In the genomic region with DNA sequence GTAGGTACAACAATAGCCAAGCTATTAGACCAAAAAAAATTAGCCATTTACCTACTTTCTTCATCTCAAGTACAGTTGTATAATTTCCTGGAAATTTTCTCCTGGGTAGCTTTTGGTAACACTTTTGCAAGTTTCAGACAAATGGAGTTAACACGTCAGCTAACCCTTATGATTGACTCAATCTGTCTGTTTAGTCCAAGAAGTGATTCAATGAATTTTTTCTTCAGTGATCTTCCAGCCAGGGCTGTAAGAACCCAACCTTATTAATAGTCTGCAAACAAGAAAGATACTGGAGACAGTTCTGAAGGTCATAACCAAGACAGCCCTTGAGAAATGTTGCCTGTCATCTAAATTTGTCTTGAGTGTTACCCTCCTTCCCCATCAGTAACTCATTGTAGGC, we compare ENCODE assay signal across 18 cellular contexts. TPM values are rescaled to one million over a fixed set of nuclear protein-coding genes. Genes with fewer than 3 reads are reported as not detected.
DNase-seq lines count a peak whose midpoint lies in the region; ATAC-seq and TF ChIP-seq lines count a peak whose summit lies in the region.
"Had no signal": no experiment of that assay in that cellular context is flagged by ENCODE, and none has a peak within 500 bp of the region (broad histone marks: within the 10 kb centered on the region; RNA-seq: fewer than 3 reads in every experiment).

No MANE protein-coding gene starts in this region.

- DNase-seq in HCEC 1CT = peak; percentile 73
- peak; percentile 51 for DNase-seq in fibroblast of mammary gland (ENCODE audit: low read depth)
- DNase-seq in uterus = no peak
- no peak for DNase-seq in ACHN
- no peak for DNase-seq in nucleus accumbens (lab: John Stamatoyannopoulos, UW)
- DNase-seq: CD8-positive, alpha-beta T cell; DMS 273 treated with DMSO at 0.1 percent for 48 hours; GOT3; HFFc6; MM.1S; NCI-H1930; NCI-H2171; NCI-H446 treated with DMSO at 0.1 percent for 48 hours; NCI-H774; Peyer's patch; SIG-M5 had no signal

- H3K36me3 ChIP-seq in iPS-18a (ENCODE audit: control insufficient read depth, low read depth, low read length) (no peaks in the 10 kb centered on the region), uterus (no peaks in the 10 kb centered on the region)
- H3K36me3 ChIP-seq: Peyer's patch had no signal

- H3K4me1 ChIP-seq in iPS-18a (ENCODE audit: control insufficient read depth, low read depth, low read length) (peaks cover 5% of the 10 kb centered on the region), uterus (no peaks in the 10 kb centered on the region)

- H3K27ac ChIP-seq in iPS-18a (ENCODE audit: low read length) = no peak overlapping the region
- H3K27ac ChIP-seq in uterus = peak overlapping the region; percentile 32 to 45
- H3K27ac ChIP-seq: Peyer's patch had no signal

- no peaks in the 10 kb centered on the region for H3K27me3 ChIP-seq in iPS-18a (ENCODE audit: control insufficient read depth, insufficient read depth, low read length)
- H3K27me3 ChIP-seq in uterus = no peaks in the 10 kb centered on the region
- H3K27me3 ChIP-seq: Peyer's patch had no signal

- no peaks in the 10 kb centered on the region for H3K9me3 ChIP-seq in iPS-18a (ENCODE audit: control insufficient read depth, low read depth, low read length)
- no peaks in the 10 kb centered on the region for H3K9me3 ChIP-seq in uterus
- H3K9me3 ChIP-seq: Peyer's patch had no signal

- in situ Hi-C loops in ACHN (cut with HindIII; ENCODE audit: low pct_ligation_motif_present, low pct_unique_long_range_greater_than_20kb, low sequenced_read_pairs) = no loop called here

- intact Hi-C loops in uterus (cut with DNase I; ENCODE audit: low total_unique reads) = no loop called here

- TF ChIP-seq CTCF in fibroblast of mammary gland (conservative IDR thresholded peaks at IDR 0.05; ENCODE audit: control insufficient read depth, insufficient read depth, low read depth, low read length) = no peak
- TF ChIP-seq CTCF in uterus (IDR thresholded peaks at IDR 0.05) = no peak

- no peak overlapping the region for H3K9ac ChIP-seq in iPS-18a (ENCODE audit: low read length)

- H3K4me3 ChIP-seq in fibroblast of mammary gland (ENCODE audit: control insufficient read depth, low read depth, low read length) (no peak overlapping the region), iPS-18a (ENCODE audit: low read length) (peak overlapping the region; percentile 67), uterus (no peak overlapping the region)
- H3K4me3 ChIP-seq: Peyer's patch had no signal

- TF ChIP-seq POLR2A in uterus (IDR thresholded peaks at IDR 0.05) = no peak

- no peak for ATAC-seq in HG03354 (IDR thresholded peaks at IDR 0.05; ENCODE audit: poor library complexity, severe bottlenecking, unreplicated experiment)
- ATAC-seq: CD8-positive, alpha-beta T cell had no signal

RNA-seq across cellular contexts. Expression of a gene that starts 30.1 kb away (rescaled TPM):
- 10 to 100 TPM in 2 of 4 donors, 1 to 10 TPM in 2; 6.8 to 40.3 (median 14.6) TPM for total RNA-seq in uterus
- total RNA-seq: CD8-positive, alpha-beta T cell had no signal

Comparison
In these comparisons a context has a peak if more than half of its experiments do, and no peak if none do; other contexts are left out.
1. DNase-seq: peak in HCEC 1CT (single experiment) and fibroblast of mammary gland (single experiment); none in uterus (0 of 2), ACHN (single experiment) and nucleus accumbens (0 of 56).